Comparison of ENCODE assay signal across 1 cellular context in genomic region chr16:18995406-18995805, GRCh38. TPM values are rescaled to one million over a fixed set of nuclear protein-coding genes. Genes with fewer than 3 reads are reported as not detected.
"Had no signal": no experiment of that assay in that cellular context is flagged by ENCODE, and none has a peak within 500 bp of the region (broad histone marks: within the 10 kb centered on the region; RNA-seq: fewer than 3 reads in every experiment).

No MANE protein-coding gene starts in this region.

RNA-seq across cellular contexts. Expression of gene TMC7, which starts 11.7 kb away (rescaled TPM):
- total RNA-seq: natural killer cell had no signal
